8 cellular contexts compared by ENCODE assay signal in genomic region chr4:189941005-189941450, GRCh38. TPM values are rescaled to one million over a fixed set of nuclear protein-coding genes. Genes with fewer than 3 reads are reported as not detected.
DNase-seq lines count a peak whose midpoint lies in the region; ATAC-seq and TF ChIP-seq lines count a peak whose summit lies in the region.

No MANE protein-coding gene starts in this region.

- peak overlapping the region; percentile 93 for H3K4me3 Mint-ChIP-seq in memory B cell

- H3K27ac ChIP-seq in cardiac muscle cell: peak overlapping the region; percentile 93

- no peaks in the 10 kb centered on the region for H3K27me3 ChIP-seq in cardiac muscle cell

- no peaks in the 10 kb centered on the region for H3K36me3 ChIP-seq in cardiac muscle cell

- ATAC-seq in Right ventricle myocardium inferior (no peak), memory B cell (ENCODE audit: low read depth) (no peak)

- H3K27me3 Mint-ChIP-seq in memory B cell: no peaks in the 10 kb centered on the region

- peak overlapping the region; percentile 88 for H3K4me3 ChIP-seq in cardiac muscle cell
- H3K4me3 ChIP-seq in astrocyte of the spinal cord (ENCODE audit: low read depth, low read length): peak overlapping the region; percentile 64

- H3K4me1 Mint-ChIP-seq in memory B cell: peaks cover 25% of the 10 kb centered on the region

- H3K36me3 Mint-ChIP-seq in memory B cell: peaks cover 21% of the 10 kb centered on the region

- in situ Hi-C loops in astrocyte of the spinal cord (cut with HindIII; ENCODE audit: low sequenced_read_pairs): no loop called here

- peaks cover 3% of the 10 kb centered on the region for H3K4me1 ChIP-seq in cardiac muscle cell (ENCODE audit: low read depth)

- H3K9me3 Mint-ChIP-seq in memory B cell: peaks cover 6% of the 10 kb centered on the region

- intact Hi-C loops in Right ventricle myocardium inferior (cut with DNase I): no loop called here

- DNase-seq in cardiac muscle cell (ENCODE audit: low read depth in 1 of 2, low spot score in 1 of 2): no peak
- DNase-seq in Right ventricle myocardium inferior (ENCODE audit: missing footprints): no peak
- DNase-seq in astrocyte of the spinal cord (ENCODE audit: low read depth, low spot score): no peak
- no peak for DNase-seq in memory B cell (ENCODE audit: low spot score in 2 of 2)
- no peak for DNase-seq in cerebellar nuclear complex (lab: John Stamatoyannopoulos, UW)
- DNase-seq in T-helper 9 cell: no peak
- DNase-seq in activated CD4-positive, CD25-positive, alpha-beta regulatory T cell (lab: John Stamatoyannopoulos, UW): no peak
- no peak for DNase-seq in NCI-H128 (lab: John Stamatoyannopoulos, UW; ENCODE audit: unreplicated experiment)

- peak overlapping the region; percentile 94 for H3K27ac Mint-ChIP-seq in memory B cell

- TF ChIP-seq CTCF in cardiac muscle cell (IDR thresholded peaks at IDR 0.05; ENCODE audit: low read depth, low read length): no peak
- TF ChIP-seq CTCF in astrocyte of the spinal cord (IDR thresholded peaks at IDR 0.05; ENCODE audit: low read depth, low read length): no peak

- no peaks in the 10 kb centered on the region for H3K9me3 ChIP-seq in cardiac muscle cell (ENCODE audit: low read depth)

RNA-seq across cellular contexts. Expression of gene FRG1, which starts 0.4 kb away (rescaled TPM):
- total RNA-seq in cardiac muscle cell (39.7 and 40.5 TPM in 2 replicates), Right ventricle myocardium inferior (38.4 TPM)
- polyA plus RNA-seq in cardiac muscle cell: 38.8 and 43.5 TPM in 2 replicates
